8 cellular contexts compared by ENCODE assay signal in genomic region chr17:63773272-63774140, GRCh38. TPM values are rescaled to one million over a fixed set of nuclear protein-coding genes. Genes with fewer than 3 reads are reported as not detected.
DNase-seq lines count a peak whose midpoint lies in the region; ATAC-seq, FAIRE-seq and TF ChIP-seq lines count a peak whose summit lies in the region.

CCDC47 (minus strand) TSS chr17:63773597; CDS start chr17:63766175, 7,422 bp downstream.

- peak; percentile 84 for FAIRE-seq in colon (lab: Jason Lieb, UNC)

- H3K4me3 ChIP-seq in BE2C (ENCODE audit: low read depth, low read length), result peak within 1 kb of the TSS; percentile 100

- peaks cover 27% of the 10 kb centered on the region for H3K36me3 ChIP-seq in BE2C

- ATAC-seq in HG03460 (IDR thresholded peaks at IDR 0.05; ENCODE audit: unreplicated experiment), result peak; percentile 86

- H3K27me3 ChIP-seq in BE2C, result no peaks in the 10 kb centered on the region

- H3K9me3 ChIP-seq in BE2C, result no peaks in the 10 kb centered on the region

- peak; percentile 99 for DNase-seq in BE2C
- peak; percentile 86 for DNase-seq in GM19240 (ENCODE audit: insufficient read length, low spot score)
- peak; percentile 99 for DNase-seq in NCI-H526 (lab: John Stamatoyannopoulos, UW)
- peak; percentile 99 for DNase-seq in activated CD4-positive, alpha-beta T cell treated with anti-CD3 and anti-CD28 coated beads for 48 hours
- DNase-seq in kidney glomerular epithelial cell (lab: John Stamatoyannopoulos, UW), result peak; percentile 98
- peak; percentile 94 to 95 for DNase-seq in stimulated activated CD4-positive, alpha-beta T cell treated with anti-CD3 and anti-CD28 coated beads, Interleukin-1b, Interleukin-23, amount 100 ng/mL, for 1 hour (ENCODE audit: low read depth in 2 of 2)

- no peak for TF ChIP-seq CTCF in BE2C (IDR thresholded peaks at IDR 0.05; ENCODE audit: low read depth, low read length)

- peaks cover 4% of the 10 kb centered on the region for H3K4me1 ChIP-seq in BE2C

RNA-seq across cellular contexts. Expression of gene CCDC47, which starts in this region (rescaled TPM):
- polyA plus RNA-seq in BE2C (2012; ENCODE audit: insufficient read depth, insufficient read length, low read depth), result 168 TPM

Comparison
In these comparisons a context has a peak if more than half of its experiments do, and no peak if none do; other contexts are left out.
1. Peak in every context shown above with its lines: DNase-seq, ATAC-seq and H3K4me3 ChIP-seq.